8 cellular contexts compared by ENCODE assay signal in the genomic region with DNA sequence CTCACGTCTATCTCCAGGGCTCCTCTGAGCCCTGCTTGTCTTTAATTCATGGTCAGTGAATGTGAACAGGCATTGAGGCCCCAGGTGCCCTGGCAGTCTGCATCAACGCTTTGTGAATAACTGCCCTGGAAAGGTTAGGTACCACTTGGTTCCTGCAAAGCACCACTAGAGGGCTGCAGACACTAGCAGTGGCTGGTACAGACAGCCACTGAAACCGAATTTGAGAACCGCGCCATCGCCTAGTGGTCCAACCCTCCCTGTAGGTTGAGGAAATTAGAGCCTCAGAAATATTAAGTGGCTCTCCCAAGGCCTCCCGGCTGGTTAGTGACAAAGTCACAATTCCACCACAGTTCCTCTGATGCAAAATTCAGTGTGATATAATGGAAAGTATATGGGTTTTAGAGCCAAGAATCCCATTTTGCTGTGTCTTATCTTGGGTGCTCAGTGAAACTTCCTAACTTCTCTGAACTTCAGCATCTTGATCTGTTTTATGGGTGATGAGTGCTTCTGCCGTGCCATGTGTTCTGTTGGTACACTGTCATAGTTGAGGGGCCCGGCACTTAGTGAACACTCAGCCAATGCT. TPM values are rescaled to one million over a fixed set of nuclear protein-coding genes. Genes with fewer than 3 reads are reported as not detected.
A peak's percentile ranks its signal among the peaks of the same experiment; 100 is the strongest.
DNase-seq lines count a peak whose midpoint lies in the region; ATAC-seq and TF ChIP-seq lines count a peak whose summit lies in the region.

No MANE protein-coding gene starts in this region.

- 11% methylated on average over 4 of the region's 9 CpGs for WGBS in right lobe of liver (ENCODE audit: insufficient coverage, low coverage, low lambda C conversion rate, missing lambda C conversion rate)

- H3K27ac ChIP-seq in right lobe of liver, result no peak overlapping the region

- no peaks in the 10 kb centered on the region for H3K36me3 ChIP-seq in right lobe of liver

- peaks cover 2% of the 10 kb centered on the region for H3K27me3 Mint-ChIP-seq in activated CD4-positive, alpha-beta T cell treated with anti-CD3 and anti-CD28 coated beads for 36 hours
- H3K27me3 Mint-ChIP-seq in chondrocyte (ENCODE audit: low read depth), result no peaks in the 10 kb centered on the region

- POLR2A ChIA-PET in AG04449 (lab: Yijun Ruan, JAX), result no interaction called here
- POLR2A ChIA-PET in activated CD4-positive, alpha-beta T cell treated with anti-CD3 and anti-CD28 coated beads for 36 hours (lab: Charles Lee), result no interaction called here

- no peak overlapping the region for H3K27ac Mint-ChIP-seq in activated CD4-positive, alpha-beta T cell treated with anti-CD3 and anti-CD28 coated beads for 36 hours
- no peak overlapping the region for H3K27ac Mint-ChIP-seq in chondrocyte (ENCODE audit: unreplicated experiment)

- H3K4me1 Mint-ChIP-seq in activated CD4-positive, alpha-beta T cell treated with anti-CD3 and anti-CD28 coated beads for 36 hours, result peaks cover 3% of the 10 kb centered on the region
- H3K4me1 Mint-ChIP-seq in chondrocyte (ENCODE audit: low read depth), result peaks cover 11% of the 10 kb centered on the region

- DNase-seq in AG04449 (ENCODE audit: low read depth, low spot score) (no peak), NCI-H2227 (lab: John Stamatoyannopoulos, UW; ENCODE audit: unreplicated experiment) (peak; percentile 83), chondrocyte (ENCODE audit: low spot score) (no peak), right lobe of liver (peak; percentile 73 to 76 (median 74))
- DNase-seq in activated CD4-positive, alpha-beta T cell treated with anti-CD3 and anti-CD28 coated beads for 36 hours, result peak; percentile 85
- DNase-seq in stimulated activated CD8-positive, alpha-beta memory T cell treated with anti-CD3 and anti-CD28 coated beads, Interleukin-12 subunit alpha, Interleukin-12 subunit beta, amount 100 ng/mL, for 24 hours (ENCODE audit: extremely low read depth), result peak; percentile 23

- H3K9me3 ChIP-seq in right lobe of liver, result no peaks in the 10 kb centered on the region

- H3K9me3 Mint-ChIP-seq in activated CD4-positive, alpha-beta T cell treated with anti-CD3 and anti-CD28 coated beads for 36 hours (ENCODE audit: low read depth), result no peaks in the 10 kb centered on the region
- H3K9me3 Mint-ChIP-seq in chondrocyte (ENCODE audit: low read depth), result no peaks in the 10 kb centered on the region

- H3K4me1 ChIP-seq in right lobe of liver, result peaks cover 0 to 4% (median 0%) of the 10 kb centered on the region in 4 donors

- no peaks in the 10 kb centered on the region for H3K36me3 Mint-ChIP-seq in activated CD4-positive, alpha-beta T cell treated with anti-CD3 and anti-CD28 coated beads for 36 hours (ENCODE audit: low read depth)
- H3K36me3 Mint-ChIP-seq in chondrocyte (ENCODE audit: low read depth), result no peaks in the 10 kb centered on the region

- intact Hi-C loops in activated CD4-positive, alpha-beta T cell treated with anti-CD3 and anti-CD28 coated beads for 36 hours (cut with DNase I, micrococcal nuclease), result loop anchor here (1.0 to 2.0 kb wide), 8 partner anchors 132 to 397 kb away; no protein-coding TSS in a partner anchor
- intact Hi-C loops in right lobe of liver (cut with DNase I), result loop anchor here in 1 of 2 donors (5.0 kb wide), 1 partner anchor 132 kb away; no protein-coding TSS in a partner anchor

- TF ChIP-seq CTCF in AG04449 (IDR thresholded peaks at IDR 0.05; ENCODE audit: insufficient read depth, low read length, missing control alignments), result peak; percentile 98
- TF ChIP-seq CTCF in chondrocyte (IDR thresholded peaks at IDR 0.05), result peak; percentile 95
- peak; percentile 89 to 92 (median 92) for TF ChIP-seq CTCF in right lobe of liver (IDR thresholded peaks at IDR 0.05)

- ATAC-seq in GM18511 (IDR thresholded peaks at IDR 0.05; ENCODE audit: unreplicated experiment), result peak; percentile 74
- peak; percentile 93 for ATAC-seq in HG03135 (IDR thresholded peaks at IDR 0.05; ENCODE audit: unreplicated experiment)
- ATAC-seq in activated CD4-positive, alpha-beta T cell treated with anti-CD3 and anti-CD28 coated beads for 36 hours, result peak; percentile 100
- peak; percentile 93 to 96 (median 95) for ATAC-seq in right lobe of liver

- CTCF ChIA-PET in AG04449 (lab: Yijun Ruan, JAX), result interaction anchor here (1.0 to 5.8 kb wide), 15 partner anchors 13 to 398 kb away, joined by 3 to 59 read pairs (median 11); no protein-coding TSS in a partner anchor
- CTCF ChIA-PET in activated CD4-positive, alpha-beta T cell treated with anti-CD3 and anti-CD28 coated beads for 36 hours (lab: Charles Lee), result interaction anchor here (0.7 to 2.5 kb wide), 3 partner anchors 17 to 144 kb away, joined by 3 to 12 read pairs (median 4); no protein-coding TSS in a partner anchor

- TF ChIP-seq POLR2A in right lobe of liver (IDR thresholded peaks at IDR 0.05), result no peak

- no peak overlapping the region for H3K4me3 ChIP-seq in AG04449 (ENCODE audit: low read depth, low read length)
- H3K4me3 ChIP-seq in right lobe of liver, result no peak overlapping the region

- H3K4me3 Mint-ChIP-seq in activated CD4-positive, alpha-beta T cell treated with anti-CD3 and anti-CD28 coated beads for 36 hours, result no peak overlapping the region
- H3K4me3 Mint-ChIP-seq in chondrocyte (ENCODE audit: unreplicated experiment), result no peak overlapping the region

- H3K27me3 ChIP-seq in right lobe of liver, result no peaks in the 10 kb centered on the region

RNA-seq across cellular contexts. Expression of a gene that starts 46.2 kb away (rescaled TPM):
- total RNA-seq in activated CD4-positive, alpha-beta T cell treated with anti-CD3 and anti-CD28 coated beads for 36 hours, result 10 to 100 TPM; 32.8 to 36.6 TPM
- total RNA-seq in chondrocyte (21.8 to 31.0 TPM (median 21.9 TPM) in 3 replicates), right lobe of liver (1 to 10 TPM; 4.2 to 7.4 (median 7.1) TPM)

Comparison
In these comparisons a context has a peak if more than half of its experiments do, and no peak if none do; other contexts are left out.
1. DNase-seq: peak in NCI-H2227 (single experiment), activated CD4-positive, alpha-beta T cell treated with anti-CD3 and anti-CD28 coated beads for 36 hours (single experiment), right lobe of liver (3 of 3) and stimulated activated CD8-positive, alpha-beta memory T cell treated with anti-CD3 and anti-CD28 coated beads, Interleukin-12 subunit alpha, Interleukin-12 subunit beta, amount 100 ng/mL, for 24 hours (single experiment); none in AG04449 (single experiment) and chondrocyte (single experiment).
2. Peak in every context shown above with its lines, with median percentiles within 50 percentile points of each other: CTCF ChIP-seq and ATAC-seq.